ENCODE assay signal across 8 cellular contexts in genomic region chr13:24512208-24513068, GRCh38. TPM values are rescaled to one million over a fixed set of nuclear protein-coding genes. Genes with fewer than 3 reads are reported as not detected.
A peak's percentile ranks its signal among the peaks of the same experiment; 100 is the strongest.
DNase-seq lines count a peak whose midpoint lies in the region; ATAC-seq and TF ChIP-seq lines count a peak whose summit lies in the region.

Gene PARP4, minus strand, starts transcription at chr13:24512778. Its CDS starts 9,002 bp downstream, at chr13:24503776.

- ATAC-seq in GM18907 (IDR thresholded peaks at IDR 0.05; ENCODE audit: unreplicated experiment) = peak; percentile 79
- peak; percentile 76 for ATAC-seq in HG03135 (IDR thresholded peaks at IDR 0.05; ENCODE audit: unreplicated experiment)
- peak; percentile 95 for ATAC-seq in left lobe of liver

- DNase-seq in AG10803 (ENCODE audit: low read depth) (peak; percentile 81), NCI-H510A treated with DMSO at 0.1 percent for 48 hours (lab: John Stamatoyannopoulos, UW) (peak; percentile 58), cortex of kidney (lab: John Stamatoyannopoulos, UW) (peak; percentile 18), left lobe of liver (ENCODE audit: low spot score) (peak; percentile 86)
- peak; percentile 77 for DNase-seq in activated CD4-positive, alpha-beta T cell treated with anti-CD3 and anti-CD28 coated beads for 48 hours
- peak; percentile 57 to 61 for DNase-seq in stimulated activated CD4-positive, alpha-beta T cell treated with anti-CD3 and anti-CD28 coated beads, Interleukin-2, amount 100 ng/mL, for 48 hours

- H3K4me3 ChIP-seq in AG10803 (ENCODE audit: low read length) = peak within 1 kb of the TSS; percentile 93

- no peak for TF ChIP-seq CTCF in AG10803 (conservative IDR thresholded peaks at IDR 0.05; ENCODE audit: low read length)

RNA-seq across cellular contexts. Expression of gene PARP4, which starts in this region (rescaled TPM):
- total RNA-seq in left lobe of liver = 23.1 TPM

Comparison
In these comparisons a context has a peak if more than half of its experiments do, and no peak if none do; other contexts are left out.
1. Peak in every context shown above with its lines: DNase-seq, ATAC-seq and H3K4me3 ChIP-seq.
2. DNase-seq: peak in every context shown above with its lines; median percentile 86 in left lobe of liver; 81 in AG10803; 77 in activated CD4-positive, alpha-beta T cell treated with anti-CD3 and anti-CD28 coated beads for 48 hours; 59 in stimulated activated CD4-positive, alpha-beta T cell treated with anti-CD3 and anti-CD28 coated beads, Interleukin-2, amount 100 ng/mL, for 48 hours; 58 in NCI-H510A treated with DMSO at 0.1 percent for 48 hours; 18 in cortex of kidney.